In genomic region chr10:98107644-98108430, GRCh38 we compare ENCODE assay signal across 19 cellular contexts. TPM values are rescaled to one million over a fixed set of nuclear protein-coding genes. Genes with fewer than 3 reads are reported as not detected.
DNase-seq lines count a peak whose midpoint lies in the region; ATAC-seq, FAIRE-seq and TF ChIP-seq lines count a peak whose summit lies in the region.
"Had no signal": no experiment of that assay in that cellular context is flagged by ENCODE, and none has a peak within 500 bp of the region (broad histone marks: within the 10 kb centered on the region; RNA-seq: fewer than 3 reads in every experiment).

No MANE protein-coding gene starts in this region.

- H3K4me2 ChIP-seq in H9 (ENCODE audit: insufficient read depth, insufficient read length, low read length) (no peak overlapping the region), H1 (ENCODE audit: insufficient read depth in 1 of 2, low read depth in 2 of 2, low read length in 2 of 2) (no peak overlapping the region), neural progenitor cell (no peak overlapping the region)
- H3K4me2 ChIP-seq: KMS-11 had no signal

- no peak for TF ChIP-seq EP300 in H1 (IDR thresholded peaks at IDR 0.05; ENCODE audit: borderline replicate concordance in 1 of 2, low read depth in 2 of 2, low read length in 2 of 2)

- no CpG with 5 or more reads among the region's 10 CpGs for WGBS in H9 (ENCODE audit: extremely low coverage, insufficient read length, low lambda C conversion rate)
- WGBS in H1 (ENCODE audit: extremely low coverage in 1 of 2, insufficient coverage in 1 of 2, insufficient read length in 1 of 2, insufficient replicate concordance in 2 of 2, low coverage in 1 of 2, low lambda C conversion rate in 2 of 2, missing lambda C conversion rate in 1 of 2), 2 experiments, result 82% methylated on average over 10 of the region's 10 CpGs; no CpG with 5 or more reads in 1 of the 2 experiments

- no peak for TF ChIP-seq POLR2A in H1 (IDR thresholded peaks at IDR 0.05; ENCODE audit: control extremely low read depth in 1 of 2, low read depth in 2 of 2, low read length in 2 of 2)

- peak; percentile 57 to 65 for TF ChIP-seq RAD21 in H1 (IDR thresholded peaks at IDR 0.05 in 1 of 2, conservative IDR thresholded peaks at IDR 0.05 in 1 of 2; ENCODE audit: low read depth in 2 of 2, low read length in 2 of 2)

- peak; percentile 3 for DNase-seq in NCI-H748 (lab: John Stamatoyannopoulos, UW; ENCODE audit: unreplicated experiment)
- no peak for DNase-seq in NCI-H748 treated with DMSO at 0.1 percent for 48 hours (lab: John Stamatoyannopoulos, UW)
- peak; percentile 38 for DNase-seq in H9
- DNase-seq in H1 (ENCODE audit: low read depth in 1 of 2, low spot score in 2 of 2), result no peak
- no peak for DNase-seq in neural progenitor cell (ENCODE audit: low spot score)
- DNase-seq in nephron progenitor cell, result no peak
- DNase-seq: C1 segment of cervical spinal cord, DMS 273 treated with DMSO at 0.1 percent for 48 hours, NCI-H1436, NCI-H2029, NCI-H2171 treated with DMSO at 0.1 percent for 48 hours, NCI-H446 treated with DMSO at 0.1 percent for 48 hours, SHP77 treated with DMSO at 0.1 percent for 48 hours had no signal

- no peaks in the 10 kb centered on the region for H3K27me3 ChIP-seq in H9 (ENCODE audit: insufficient read depth, low read length)
- H3K27me3 ChIP-seq in H1 (replicated peaks in 1 of 4; ENCODE audit: control insufficient read depth in 3 of 4, extremely low read depth in 1 of 4, insufficient read depth in 3 of 4, low read length in 3 of 4), result no peaks in the 10 kb centered on the region; a peak in 1 of 7 replicates
- peaks cover 5% of the 10 kb centered on the region for H3K27me3 ChIP-seq in neural progenitor cell

- H3K36me3 ChIP-seq in H1 (ENCODE audit: control insufficient read depth in 2 of 4, insufficient read depth in 4 of 4, low read length in 3 of 4), result no peaks in the 10 kb centered on the region
- no peaks in the 10 kb centered on the region for H3K36me3 ChIP-seq in neural progenitor cell
- H3K36me3 ChIP-seq: HAP-1 had no signal

- no peaks in the 10 kb centered on the region; a peak in 2 of 5 replicates for H3K9me3 Mint-ChIP-seq in H9
- H3K9me3 Mint-ChIP-seq in neural progenitor cell, result no peaks in the 10 kb centered on the region
- H3K9me3 Mint-ChIP-seq in nephron progenitor cell, result no peaks in the 10 kb centered on the region

- H4K5ac ChIP-seq in H9 (ENCODE audit: insufficient read length, low read depth, low read length), result no peak overlapping the region
- H4K5ac ChIP-seq in H1 (ENCODE audit: insufficient read length, low read depth, low read length), result no peak overlapping the region

- H2BK15ac ChIP-seq in H9 (ENCODE audit: low read depth, low read length), result no peak overlapping the region
- H2BK15ac ChIP-seq in H1 (ENCODE audit: low read length), result no peak overlapping the region

- H3K27me3 Mint-ChIP-seq in H9 (ENCODE audit: low read depth) (peaks cover 4% of the 10 kb centered on the region), neural progenitor cell (ENCODE audit: insufficient read depth, low read depth) (peaks cover 5% of the 10 kb centered on the region), nephron progenitor cell (ENCODE audit: low read depth, poor library complexity) (peaks cover 29% of the 10 kb centered on the region)

- no peak overlapping the region for H2BK120ac ChIP-seq in H9 (ENCODE audit: low read depth, low read length, poor library complexity, severe bottlenecking)
- no peak overlapping the region for H2BK120ac ChIP-seq in H1 (replicated peaks; ENCODE audit: low read depth, low read length)

- H2BK5ac ChIP-seq in H9 (ENCODE audit: insufficient read length, low read length) (no peak overlapping the region), H1 (ENCODE audit: low read depth, low read length) (no peak overlapping the region)

- H3K4me3 Mint-ChIP-seq in H9, result no peak overlapping the region
- H3K4me3 Mint-ChIP-seq in neural progenitor cell, result no peak overlapping the region
- no peak overlapping the region for H3K4me3 Mint-ChIP-seq in nephron progenitor cell

- H4K8ac ChIP-seq in H9 (replicated peaks; ENCODE audit: insufficient read length, low read depth, low read length), result no peak overlapping the region
- H4K8ac ChIP-seq in H1 (ENCODE audit: extremely low read depth, insufficient read depth, low read length), result peak overlapping the region; percentile 52; the same call in 1 of the 2 replicates

- no peak overlapping the region for H2AFZ ChIP-seq in H9 (ENCODE audit: low read length)
- H2AFZ ChIP-seq in H1 (ENCODE audit: low read length), result no peak overlapping the region
- H2AFZ ChIP-seq in neural progenitor cell (replicated peaks), result no peak overlapping the region

- POLR2A ChIA-PET in H1 (lab: Charles Lee; ENCODE audit: partially characterized antibody), result no interaction called here

- no peak for ATAC-seq in GM19351 (IDR thresholded peaks at IDR 0.05; ENCODE audit: unreplicated experiment)
- no peak for ATAC-seq in GM18519 (IDR thresholded peaks at IDR 0.05; ENCODE audit: low FRiP score, unreplicated experiment)

- no peaks in the 10 kb centered on the region for H3K79me1 ChIP-seq in H9 (ENCODE audit: insufficient read depth, low read depth, low read length, poor library complexity, severe bottlenecking)
- H3K79me1 ChIP-seq in H1 (ENCODE audit: low read depth, low read length), result no peaks in the 10 kb centered on the region

- H3K18ac ChIP-seq in H9 (ENCODE audit: insufficient read length, low read depth, low read length), result no peak overlapping the region
- H3K18ac ChIP-seq in H1 (ENCODE audit: extremely low read depth, low read length), result no peak overlapping the region

- H3K23me2 ChIP-seq in H9 (ENCODE audit: insufficient read length, low read depth, low read length, poor library complexity, severe bottlenecking) (no peaks in the 10 kb centered on the region), H1 (ENCODE audit: low read depth, low read length) (no peaks in the 10 kb centered on the region; the same call in 1 of the 2 replicates)

- H2AK5ac ChIP-seq in H9 (ENCODE audit: insufficient read length, low read length), result no peak overlapping the region
- no peak overlapping the region for H2AK5ac ChIP-seq in H1 (ENCODE audit: low read depth, low read length)

- H3K79me2 ChIP-seq in H9 (ENCODE audit: insufficient read depth, low read length) (no peaks in the 10 kb centered on the region), H1 (ENCODE audit: control insufficient read depth in 1 of 2, insufficient read depth in 2 of 2, low read length in 2 of 2) (no peaks in the 10 kb centered on the region), neural progenitor cell (ENCODE audit: low read depth) (no peaks in the 10 kb centered on the region)

- TF ChIP-seq CTCF in H9 (conservative IDR thresholded peaks at IDR 0.05) (peak; percentile 38; the same call in 2 of the 3 replicates), H1 (IDR thresholded peaks at IDR 0.05; ENCODE audit: control extremely low read depth in 1 of 3, insufficient read depth in 1 of 3, low read depth in 1 of 3, low read length in 3 of 3) (peak; percentile 8 to 43 (median 33)), neural progenitor cell (IDR thresholded peaks at IDR 0.05) (peak; percentile 11), nephron progenitor cell (IDR thresholded peaks at IDR 0.05) (no peak)

- H3K23ac ChIP-seq in H9 (ENCODE audit: insufficient read length, low read depth, low read length), result no peak overlapping the region
- no peak overlapping the region for H3K23ac ChIP-seq in H1 (ENCODE audit: insufficient read length)

- no peak overlapping the region for H3K56ac ChIP-seq in H9 (ENCODE audit: insufficient read length, low read depth, low read length)
- H3K56ac ChIP-seq in H1 (replicated peaks; ENCODE audit: insufficient read length, low read depth, low read length), result no peak overlapping the region

- no peaks in the 10 kb centered on the region for H4K20me1 ChIP-seq in H9 (ENCODE audit: control insufficient read depth, insufficient read depth, insufficient read length)
- no peaks in the 10 kb centered on the region for H4K20me1 ChIP-seq in H1 (replicated peaks in 1 of 2; ENCODE audit: control insufficient read depth in 1 of 2, insufficient read depth in 2 of 2, low read length in 2 of 2)
- H4K20me1 ChIP-seq in neural progenitor cell (ENCODE audit: low read depth), result no peaks in the 10 kb centered on the region

- CTCF ChIA-PET in H1 (lab: Charles Lee; ENCODE audit: partially characterized antibody), result interaction anchor here (0.6 to 1.3 kb wide), 5 partner anchors 10 to 278 kb away, joined by 3 to 7 read pairs (median 3); no protein-coding TSS in a partner anchor

- H3K27ac Mint-ChIP-seq in H9 (no peak overlapping the region), neural progenitor cell (no peak overlapping the region), nephron progenitor cell (no peak overlapping the region)

- H3F3A ChIP-seq in neural progenitor cell (ENCODE audit: low read depth), result no peaks in the 10 kb centered on the region

- no peak overlapping the region for H3K4ac ChIP-seq in H9 (ENCODE audit: low read depth, low read length)
- H3K4ac ChIP-seq in H1 (replicated peaks; ENCODE audit: insufficient read length, low read depth, low read length), result no peak overlapping the region

- H3K4me3 ChIP-seq in H1 (ENCODE audit: extremely low read depth in 1 of 4, insufficient read depth in 2 of 4, low read depth in 3 of 4, low read length in 4 of 4) (no peak overlapping the region), neural progenitor cell (no peak overlapping the region)
- H3K4me3 ChIP-seq: HAP-1 had no signal

- FAIRE-seq in H1 (lab: Jason Lieb, UNC), result no peak
- FAIRE-seq: GM12892 had no signal

- no peak overlapping the region for H3T11ph ChIP-seq in H9 (ENCODE audit: low read length)

- H3K9ac ChIP-seq in H9 (ENCODE audit: extremely low read depth, insufficient read length, low read length), result no peak overlapping the region
- H3K9ac ChIP-seq in H1 (replicated peaks in 1 of 4; ENCODE audit: extremely low read depth in 1 of 4, low read depth in 3 of 4, low read length in 3 of 4), result no peak overlapping the region
- no peak overlapping the region for H3K9ac ChIP-seq in neural progenitor cell
- H3K9ac ChIP-seq: KMS-11 had no signal

- H3K14ac ChIP-seq in H9 (ENCODE audit: insufficient read depth, low read length) (no peak overlapping the region), H1 (ENCODE audit: insufficient read length) (no peak overlapping the region)

- no peak overlapping the region for H4K91ac ChIP-seq in H9 (ENCODE audit: insufficient read length, low read depth, low read length)
- H4K91ac ChIP-seq in H1 (replicated peaks; ENCODE audit: insufficient read length, low read length), result no peak overlapping the region

- no peak overlapping the region for H2BK20ac ChIP-seq in H9 (ENCODE audit: low read depth, low read length, poor library complexity, severe bottlenecking)
- no peak overlapping the region for H2BK20ac ChIP-seq in H1 (ENCODE audit: low read length)

- H3K4me1 Mint-ChIP-seq in H9 (peaks cover 6% of the 10 kb centered on the region in 2 experiments; a peak in 2 of 4 replicates), neural progenitor cell (no peaks in the 10 kb centered on the region), nephron progenitor cell (no peaks in the 10 kb centered on the region)

- H3K4me1 ChIP-seq in H9 (ENCODE audit: insufficient read depth, low read length), result no peaks in the 10 kb centered on the region
- H3K4me1 ChIP-seq in H1 (replicated peaks in 1 of 4; ENCODE audit: control insufficient read depth in 3 of 4, insufficient read depth in 4 of 4, low read length in 3 of 4), result no peaks in the 10 kb centered on the region
- no peaks in the 10 kb centered on the region for H3K4me1 ChIP-seq in neural progenitor cell
- H3K4me1 ChIP-seq: HAP-1 had no signal

- no peak overlapping the region for H3K27ac ChIP-seq in H9 (ENCODE audit: insufficient read length, low read depth, low read length)
- H3K27ac ChIP-seq in H1 (ENCODE audit: low read depth, low read length), result no peak overlapping the region
- H3K27ac ChIP-seq in neural progenitor cell, result no peak overlapping the region
- H3K27ac ChIP-seq: 22Rv1, KMS-11 had no signal

- H2BK12ac ChIP-seq in H9 (ENCODE audit: insufficient read length, low read depth, low read length) (no peak overlapping the region), H1 (ENCODE audit: low read depth, low read length) (no peak overlapping the region)

- H3K9me3 ChIP-seq in H9 (ENCODE audit: control insufficient read depth, low read depth, low read length), result no peaks in the 10 kb centered on the region
- H3K9me3 ChIP-seq in H1 (ENCODE audit: insufficient read depth in 2 of 2, low read depth in 1 of 2, low read length in 1 of 2), result peaks cover 0 to 5% of the 10 kb centered on the region in 2 experiments; a peak in 1 of 4 replicates
- H3K9me3 ChIP-seq in neural progenitor cell (ENCODE audit: low read depth), result no peaks in the 10 kb centered on the region
- H3K9me3 ChIP-seq: HAP-1 had no signal

- H3K36me3 Mint-ChIP-seq in H9 (ENCODE audit: insufficient read depth in 1 of 3, low read depth in 3 of 3) (no peaks in the 10 kb centered on the region), neural progenitor cell (no peaks in the 10 kb centered on the region), nephron progenitor cell (ENCODE audit: low read depth) (no peaks in the 10 kb centered on the region)

RNA-seq across cellular contexts. Expression of gene R3HCC1L, which starts 26.6 kb away (rescaled TPM):
- total RNA-seq in H9 (2021), result 15.5 and 18.5 TPM in 2 replicates
- 13.9 and 16.6 TPM in 2 replicates for total RNA-seq in H1 (2021; fragmentation: NEBNext Ultra II Directional; extraction: Animal tissue kit (Norgen Biotek cat#: 25700))
- polyA plus RNA-seq in H1 (2011; rRNA removed), result 4.6 and 6.9 TPM in 2 replicates
- polyA plus RNA-seq in H1 (2011; cell fraction: cytosol; rRNA removed), result 10.4 TPM
- 4.4 TPM for polyA plus RNA-seq in H1 (2011; cell fraction: nucleus; rRNA removed)
- 13.7 to 15.7 TPM (median 14.7 TPM) in 4 replicates for polyA plus RNA-seq in H1 (2012, experiment 1 of 2)
- polyA plus RNA-seq in H1 (2012, experiment 2 of 2), result 0.66 TPM
- 12.1 TPM for polyA plus RNA-seq in H1 (2013, experiment 1 of 2)
- 11.9 TPM for polyA plus RNA-seq in H1 (2013, experiment 2 of 2)
- polyA minus RNA-seq in H1 (2011; rRNA and poly(A)+ RNA removed), result 18.1 and 24.4 TPM in 2 replicates
- 11.7 TPM for polyA minus RNA-seq in H1 (2011; cell fraction: cytosol; rRNA and poly(A)+ RNA removed)
- 24.7 TPM for polyA minus RNA-seq in H1 (2011; cell fraction: nucleus; rRNA and poly(A)+ RNA removed)
- total RNA-seq in neural progenitor cell (ENCODE audit: low replicate concordance), result 21.7 and 26.8 TPM in 2 replicates

Comparison
In these comparisons a context has a peak if more than half of its experiments do, and no peak if none do; other contexts are left out.
1. DNase-seq: peak in NCI-H748 (single experiment) and H9 (single experiment); none in NCI-H748 treated with DMSO at 0.1 percent for 48 hours (single experiment), H1 (0 of 2), neural progenitor cell (single experiment) and nephron progenitor cell (single experiment).